20 cellular contexts compared by ENCODE assay signal in the genomic region with DNA sequence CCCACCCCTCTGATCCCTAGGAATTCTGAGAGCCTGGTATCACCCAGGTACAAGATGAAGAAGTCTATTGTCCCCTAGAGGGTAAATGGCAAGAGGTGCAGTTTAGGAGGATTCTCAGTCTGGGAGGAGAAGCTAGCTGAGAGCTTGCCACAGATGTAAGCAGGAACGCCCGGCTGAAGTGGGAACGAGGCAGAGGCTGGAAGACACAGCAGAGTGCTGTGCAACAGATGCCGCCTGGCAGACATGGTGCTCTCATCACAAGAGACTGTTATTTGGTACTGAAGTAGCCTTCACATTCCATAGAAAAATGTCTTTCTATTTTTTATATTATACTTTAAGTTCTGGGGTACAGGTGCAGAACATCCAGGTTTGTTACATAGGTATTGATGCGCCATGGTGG. TPM values are rescaled to one million over a fixed set of nuclear protein-coding genes. Genes with fewer than 3 reads are reported as not detected.
DNase-seq lines count a peak whose midpoint lies in the region; ATAC-seq and TF ChIP-seq lines count a peak whose summit lies in the region.
"Had no signal": no experiment of that assay in that cellular context is flagged by ENCODE, and none has a peak within 500 bp of the region (broad histone marks: within the 10 kb centered on the region; RNA-seq: fewer than 3 reads in every experiment).

No MANE protein-coding gene starts in this region.

- ATAC-seq in omental fat pad (ENCODE audit: low FRiP score) = no peak

- no peaks in the 10 kb centered on the region for H3K36me3 ChIP-seq in Caco-2 (ENCODE audit: control insufficient read depth, insufficient read depth, low read length)
- no peaks in the 10 kb centered on the region for H3K36me3 ChIP-seq in SK-N-MC (ENCODE audit: insufficient read depth, low read length)
- H3K36me3 ChIP-seq in mucosa of rectum (ENCODE audit: control insufficient read depth in 2 of 2, insufficient read depth in 2 of 2, low read length in 2 of 2) = no peaks in the 10 kb centered on the region
- H3K36me3 ChIP-seq: BE2C had no signal

- no peak for TF ChIP-seq CTCF in Caco-2 (IDR thresholded peaks at IDR 0.05; ENCODE audit: insufficient read depth in 1 of 2, low read depth in 1 of 2, low read length in 1 of 2, severe bottlenecking in 1 of 2, unreplicated experiment in 1 of 2)
- TF ChIP-seq CTCF in omental fat pad (IDR thresholded peaks at IDR 0.05) = no peak

- H3K4me3 Mint-ChIP-seq in Caco-2 (ENCODE audit: unreplicated experiment) = no peak overlapping the region
- H3K4me3 Mint-ChIP-seq: CD4-positive, CD25-positive, alpha-beta regulatory T cell; CD8-positive, alpha-beta memory T cell had no signal

- CTCF ChIA-PET in Caco-2 (lab: Charles Lee) = interaction anchor here (1.3 kb wide), 1 partner anchor 758 kb away, joined by 3 read pairs; no protein-coding TSS in a partner anchor

- intact Hi-C loops in Caco-2 (cut with micrococcal nuclease; ENCODE audit: unreplicated experiment) = loop anchor here (5.0 kb wide), 1 partner anchor 617 kb away; no protein-coding TSS in a partner anchor

- H3K27ac Mint-ChIP-seq in Caco-2 (ENCODE audit: unreplicated experiment) = peak overlapping the region; percentile 95
- H3K27ac Mint-ChIP-seq: CD4-positive, CD25-positive, alpha-beta regulatory T cell; CD8-positive, alpha-beta memory T cell had no signal

- H3K4me1 ChIP-seq in Caco-2 (peaks cover 61% of the 10 kb centered on the region), mucosa of rectum (ENCODE audit: control insufficient read depth in 2 of 2, insufficient read depth in 2 of 2, low read length in 2 of 2) (peaks cover 18 to 44% of the 10 kb centered on the region in 2 donors)

- H3K4me1 Mint-ChIP-seq in Caco-2 (ENCODE audit: low read depth, unreplicated experiment) = peaks cover 60% of the 10 kb centered on the region
- H3K4me1 Mint-ChIP-seq: CD4-positive, CD25-positive, alpha-beta regulatory T cell had no signal

- no peaks in the 10 kb centered on the region for H3K27me3 Mint-ChIP-seq in Caco-2 (ENCODE audit: insufficient read depth, unreplicated experiment)

- peaks cover 5% of the 10 kb centered on the region for H3K36me3 Mint-ChIP-seq in Caco-2 (ENCODE audit: insufficient read depth, unreplicated experiment)
- H3K36me3 Mint-ChIP-seq: CD4-positive, CD25-positive, alpha-beta regulatory T cell; CD8-positive, alpha-beta memory T cell had no signal

- H3K9me3 ChIP-seq in Caco-2 (no peaks in the 10 kb centered on the region), SK-N-MC (ENCODE audit: low read depth, low read length) (no peaks in the 10 kb centered on the region), mucosa of rectum (ENCODE audit: control insufficient read depth in 2 of 2, low read length in 2 of 2) (no peaks in the 10 kb centered on the region)
- H3K9me3 ChIP-seq: BE2C had no signal

- POLR2A ChIA-PET in Caco-2 (lab: Charles Lee) = interaction anchor here (0.5 kb wide), 1 partner anchor 583 kb away, joined by 3 read pairs; no protein-coding TSS in a partner anchor

- H3K27me3 ChIP-seq in Caco-2 (replicated peaks; ENCODE audit: control insufficient read depth, insufficient read depth, low read length) (no peaks in the 10 kb centered on the region), mucosa of rectum (ENCODE audit: control insufficient read depth in 2 of 2, insufficient read depth in 2 of 2, low read length in 2 of 2) (peaks cover 0 to 5% of the 10 kb centered on the region in 2 donors)

- H3K27ac ChIP-seq in SK-N-MC = 0 out of 2 replicates have a peak overlapping the region, but pooled peaks have one; percentile 37
- peak overlapping the region; percentile 96 to 97 for H3K27ac ChIP-seq in mucosa of rectum (ENCODE audit: low read depth in 2 of 2, low read length in 2 of 2)

- H3K9me3 Mint-ChIP-seq in Caco-2 (ENCODE audit: unreplicated experiment) = no peaks in the 10 kb centered on the region
- H3K9me3 Mint-ChIP-seq: CD4-positive, CD25-positive, alpha-beta regulatory T cell; CD8-positive, alpha-beta memory T cell had no signal

- H3K4me3 ChIP-seq in Caco-2 (ENCODE audit: low read depth, low read length) = no peak overlapping the region
- H3K4me3 ChIP-seq in SK-N-MC = no peak overlapping the region
- no peak overlapping the region for H3K4me3 ChIP-seq in mucosa of rectum (ENCODE audit: low read length in 2 of 2)

- no TSS peak for BruUV-seq in Caco-2 (replicated peaks; lab: Mats Ljungman, UMichigan)

- no peak overlapping the region for H3K9ac ChIP-seq in SK-N-MC (ENCODE audit: insufficient read length)
- H3K9ac ChIP-seq in mucosa of rectum (ENCODE audit: low read depth in 1 of 2, low read length in 2 of 2) = peak overlapping the region in 1 of 2 donors; percentile 19

- DNase-seq in Caco-2 (no peak), HT-29 (ENCODE audit: low spot score) (peak; percentile 35), SK-N-MC (ENCODE audit: low read depth, low spot score) (no peak), omental fat pad (ENCODE audit: low spot score) (no peak), dermis blood vessel endothelial cell (no peak)
- no peak for DNase-seq in activated CD4-positive, alpha-beta T cell treated with anti-CD3 and anti-CD28 coated beads, Interleukin-2, amount 50 U/mL, for 4 hours
- DNase-seq: ACHN; BE2C; C1 segment of cervical spinal cord; CD4-positive, CD25-positive, alpha-beta regulatory T cell; CD8-positive, alpha-beta memory T cell; COR-L47; DMS153; DMS79; GDM1; GOT3 had no signal

RNA-seq across cellular contexts. Expression of gene KRT20, which starts 20.3 kb away (rescaled TPM):
- total RNA-seq in Caco-2 (2022) (0.53 and 1.0 TPM in 2 replicates), omental fat pad (not detected), dermis blood vessel endothelial cell (not detected in 2 replicates)
- total RNA-seq in HT-29 (2014; rRNA removed; shearing (Covaris generic)) = 189 and 203 TPM in 2 replicates
- total RNA-seq: A172; CD4-positive, CD25-positive, alpha-beta regulatory T cell; CD8-positive, alpha-beta memory T cell; Daoy; H7 had no signal

RNA-seq across cellular contexts. Expression of gene KRT23, which starts 32.1 kb away (rescaled TPM):
- total RNA-seq in Caco-2 (2022) (43.6 and 47.1 TPM in 2 replicates), omental fat pad (1 to 10 TPM in 1 of 4 donors, not detected in 3; 4.3 TPM), dermis blood vessel endothelial cell (0.47 and 1.9 TPM in 2 replicates)
- total RNA-seq in HT-29 (2014; rRNA removed; shearing (Covaris generic)) = 3.3 and 4.1 TPM in 2 replicates
- total RNA-seq: A172; CD4-positive, CD25-positive, alpha-beta regulatory T cell; CD8-positive, alpha-beta memory T cell; Daoy; H7 had no signal

RNA-seq across cellular contexts. Expression of gene KRT12, which starts 38.3 kb away (rescaled TPM):
- total RNA-seq in Caco-2 (2022) (not detected in 2 replicates), omental fat pad (not detected), dermis blood vessel endothelial cell (not detected in 2 replicates)
- 0.33 and 0.39 TPM in 2 replicates for total RNA-seq in HT-29 (2014; rRNA removed; shearing (Covaris generic))
- total RNA-seq: A172; CD4-positive, CD25-positive, alpha-beta regulatory T cell; CD8-positive, alpha-beta memory T cell; Daoy; H7 had no signal

Comparison
In these comparisons a context has a peak if more than half of its experiments do, and no peak if none do; other contexts are left out.
1. RNA of gene KRT20, which starts 20.3 kb away (total RNA-seq): 189 to 203 TPM in HT-29; 0.53 to 1.0 TPM in Caco-2, not detected in omental fat pad and not detected in dermis blood vessel endothelial cell; every median in the first group is over 10 times any median in the second.